In genomic region chr16:55189975-55190636, GRCh38 we compare ENCODE assay signal across 20 cellular contexts.
"Had no signal": no experiment of that assay in that cellular context is flagged by ENCODE, and none has a peak within 500 bp of the region (broad histone marks: within the 10 kb centered on the region; RNA-seq: fewer than 3 reads in every experiment).

No MANE protein-coding gene starts in this region.

- H3K27ac Mint-ChIP-seq: activated naive CD4-positive, alpha-beta T cell treated with anti-CD3 and anti-CD28 coated beads, Interleukin-2, amount 50 U/mL, for 24 hours; nephron progenitor cell; progenitor cell of endocrine pancreas had no signal

- DNase-seq: activated CD4-positive, alpha-beta T cell treated with anti-CD3 and anti-CD28 coated beads, Interleukin-2, amount 50 U/mL, for 4 hours; activated gamma-delta T cell; effector CD4-positive, alpha-beta T cell; gastrocnemius medialis; heart left ventricle; left ventricle myocardium inferior; mammary epithelial cell; nephron progenitor cell; stimulated activated naive CD8-positive, alpha-beta T cell treated with anti-CD3 and anti-CD28 coated beads, Interleukin-15, Interleukin-2, amounts not matched to agents 100 U/mL and 50 U/mL, for 24 hours; substantia nigra; T-helper 2 cell; tibial artery had no signal

- H3K4me3 Mint-ChIP-seq: activated naive CD4-positive, alpha-beta T cell treated with anti-CD3 and anti-CD28 coated beads, Interleukin-2, amount 50 U/mL, for 24 hours; central memory CD8-positive, alpha-beta T cell; nephron progenitor cell had no signal

- H3K36me3 ChIP-seq: ascending aorta, gastrocnemius medialis, heart left ventricle, left ventricle myocardium inferior, right atrium auricular region, tibial artery had no signal

- H3K27me3 ChIP-seq: ascending aorta, right atrium auricular region had no signal

- H3K9me3 ChIP-seq: gastrocnemius medialis, tibial artery had no signal

- ATAC-seq: esophagus mucosa; gastrocnemius medialis; heart left ventricle; stimulated activated naive CD8-positive, alpha-beta T cell treated with anti-CD3 and anti-CD28 coated beads, Interleukin-15, Interleukin-2, amounts not matched to agents 100 U/mL and 50 U/mL, for 24 hours had no signal

- H3K9me3 Mint-ChIP-seq: activated naive CD4-positive, alpha-beta T cell treated with anti-CD3 and anti-CD28 coated beads, Interleukin-2, amount 50 U/mL, for 24 hours; central memory CD8-positive, alpha-beta T cell had no signal

- H3K36me3 Mint-ChIP-seq: activated naive CD4-positive, alpha-beta T cell treated with anti-CD3 and anti-CD28 coated beads, Interleukin-2, amount 50 U/mL, for 24 hours had no signal

- H3K27ac ChIP-seq: ascending aorta, coronary artery, gastrocnemius medialis, heart left ventricle, left ventricle myocardium inferior, right atrium auricular region, tibial artery, VCaP had no signal

- H3K4me3 ChIP-seq: ascending aorta, coronary artery, gastrocnemius medialis, heart left ventricle, left ventricle myocardium inferior, right atrium auricular region, tibial artery had no signal

- H3K4me1 ChIP-seq: ascending aorta, gastrocnemius medialis, heart left ventricle, left ventricle myocardium inferior, right atrium auricular region, tibial artery had no signal

- H3K4me1 Mint-ChIP-seq: activated naive CD4-positive, alpha-beta T cell treated with anti-CD3 and anti-CD28 coated beads, Interleukin-2, amount 50 U/mL, for 24 hours; central memory CD8-positive, alpha-beta T cell had no signal
